ENCODE assay signal across 17 cellular contexts in the genomic region with DNA sequence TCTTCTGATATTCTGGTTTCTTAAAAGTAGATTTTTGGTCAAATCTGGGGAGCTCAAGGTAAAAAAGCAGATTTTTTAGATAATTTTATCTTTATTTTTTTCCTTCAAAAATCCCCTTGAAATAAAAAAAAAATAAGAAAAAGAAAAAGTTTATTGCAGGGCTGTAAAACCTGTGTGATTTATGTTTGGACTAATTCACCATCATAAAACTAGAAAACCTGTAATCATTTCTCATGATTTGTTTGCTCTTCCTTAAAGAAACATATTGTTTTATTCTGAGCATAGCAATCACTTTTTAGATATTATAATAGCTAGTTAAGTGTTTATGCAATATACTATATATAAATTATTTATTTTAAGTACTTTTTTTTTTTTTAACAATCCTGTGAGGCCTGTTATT.
A peak's percentile ranks its signal among the peaks of the same experiment; 100 is the strongest.
DNase-seq lines count a peak whose midpoint lies in the region; ATAC-seq, FAIRE-seq and TF ChIP-seq lines count a peak whose summit lies in the region.
"Had no signal": no experiment of that assay in that cellular context is flagged by ENCODE, and none has a peak within 500 bp of the region (broad histone marks: within the 10 kb centered on the region; RNA-seq: fewer than 3 reads in every experiment).

No MANE protein-coding gene starts in this region.

- no peaks in the 10 kb centered on the region for H3K4me1 Mint-ChIP-seq in immature natural killer cell
- H3K4me1 Mint-ChIP-seq: CD14-positive monocyte had no signal

- FAIRE-seq in G401.6 (lab: Jason Lieb, UNC) = peak; percentile 28
- peak; percentile 87 for FAIRE-seq in colon (lab: Jason Lieb, UNC)
- FAIRE-seq in kidney (lab: Jason Lieb, UNC) = peak; percentile 77
- peak; percentile 54 for FAIRE-seq in pancreas (lab: Jason Lieb, UNC)
- FAIRE-seq: H54 had no signal

- H3K4me3 ChIP-seq in kidney (ENCODE audit: low read length in 2 of 2) (no peak overlapping the region), pancreas (no peak overlapping the region)
- H3K4me3 ChIP-seq: BLaER1, GM23338 had no signal

- H3K9me3 Mint-ChIP-seq in immature natural killer cell = no peaks in the 10 kb centered on the region
- H3K9me3 Mint-ChIP-seq: CD4-positive, alpha-beta memory T cell; GM23338 had no signal

- H3K36me3 ChIP-seq in kidney (ENCODE audit: control insufficient read depth in 1 of 2, insufficient read depth in 2 of 2, low read length in 2 of 2) (peaks cover 3 to 7% of the 10 kb centered on the region in 2 donors), pancreas (no peaks in the 10 kb centered on the region)

- TF ChIP-seq CTCF in kidney (IDR thresholded peaks at IDR 0.05; ENCODE audit: borderline replicate concordance, extremely low read depth, insufficient read depth) = no peak
- no peak for TF ChIP-seq CTCF in pancreas (IDR thresholded peaks at IDR 0.05)

- H3K9ac ChIP-seq in kidney (ENCODE audit: low read length in 2 of 2) = no peak overlapping the region
- H3K9ac ChIP-seq: BLaER1 had no signal

- ATAC-seq in pancreas = no peak
- no peak for ATAC-seq in SK-N-SH treated with all-trans-retinoic acid at 6 μM for 48 hours
- ATAC-seq: GM23338 had no signal

- no peak overlapping the region for H3K27ac Mint-ChIP-seq in immature natural killer cell
- H3K27ac Mint-ChIP-seq: CD14-positive monocyte; CD4-positive, alpha-beta memory T cell; GM23338 had no signal

- DNase-seq in kidney (no peak), pancreas (no peak), immature natural killer cell (no peak), ureter (ENCODE audit: low spot score) (no peak)
- DNase-seq: 8988T; CD4-positive, alpha-beta memory T cell; DMS153; DMS79; GF-D8; HCEC 1CT had no signal

- no peak overlapping the region for H3K27ac ChIP-seq in kidney (ENCODE audit: low read depth in 2 of 2, low read length in 2 of 2)
- no peak overlapping the region for H3K27ac ChIP-seq in pancreas
- H3K27ac ChIP-seq: BLaER1 had no signal

- intact Hi-C loops in kidney (cut with DNase I) (no loop called here), pancreas (cut with DNase I) (no loop called here)

- H3K27me3 ChIP-seq in pancreas = no peaks in the 10 kb centered on the region
- H3K27me3 ChIP-seq: BLaER1 had no signal

- no peak overlapping the region for H3K4me3 Mint-ChIP-seq in immature natural killer cell
- H3K4me3 Mint-ChIP-seq: CD14-positive monocyte; CD4-positive, alpha-beta memory T cell; GM23338 had no signal

- peaks cover 0 to 2% (median under 1%) of the 10 kb centered on the region in 3 donors for H3K27me3 Mint-ChIP-seq in immature natural killer cell (ENCODE audit: low read depth in 3 of 3)
- H3K27me3 Mint-ChIP-seq: CD4-positive, alpha-beta memory T cell had no signal

- H3K9me3 ChIP-seq in kidney (ENCODE audit: control insufficient read depth in 1 of 2, low read length in 2 of 2) (no peaks in the 10 kb centered on the region), pancreas (no peaks in the 10 kb centered on the region)
- H3K9me3 ChIP-seq: BLaER1 had no signal

- H3K4me1 ChIP-seq in kidney (ENCODE audit: control insufficient read depth in 1 of 2, insufficient read depth in 1 of 2, low read depth in 1 of 2, low read length in 2 of 2) (no peaks in the 10 kb centered on the region), pancreas (no peaks in the 10 kb centered on the region)
- H3K4me1 ChIP-seq: BLaER1 had no signal

- peaks cover 15 to 20% (median 15%) of the 10 kb centered on the region in 3 donors for H3K36me3 Mint-ChIP-seq in immature natural killer cell
- H3K36me3 Mint-ChIP-seq: CD14-positive monocyte had no signal

TF ChIP-seq in SK-N-SH treated with all-trans-retinoic acid at 6 μM for 48 hours, 23 proteins besides CTCF, POLR2A, EP300 and RAD21:
- TF ChIP-seq BACH2 (CRISPR knock-in tag; IDR thresholded peaks at IDR 0.05; ENCODE audit: borderline replicate concordance) = no peak
- TF ChIP-seq, protein P1, sequence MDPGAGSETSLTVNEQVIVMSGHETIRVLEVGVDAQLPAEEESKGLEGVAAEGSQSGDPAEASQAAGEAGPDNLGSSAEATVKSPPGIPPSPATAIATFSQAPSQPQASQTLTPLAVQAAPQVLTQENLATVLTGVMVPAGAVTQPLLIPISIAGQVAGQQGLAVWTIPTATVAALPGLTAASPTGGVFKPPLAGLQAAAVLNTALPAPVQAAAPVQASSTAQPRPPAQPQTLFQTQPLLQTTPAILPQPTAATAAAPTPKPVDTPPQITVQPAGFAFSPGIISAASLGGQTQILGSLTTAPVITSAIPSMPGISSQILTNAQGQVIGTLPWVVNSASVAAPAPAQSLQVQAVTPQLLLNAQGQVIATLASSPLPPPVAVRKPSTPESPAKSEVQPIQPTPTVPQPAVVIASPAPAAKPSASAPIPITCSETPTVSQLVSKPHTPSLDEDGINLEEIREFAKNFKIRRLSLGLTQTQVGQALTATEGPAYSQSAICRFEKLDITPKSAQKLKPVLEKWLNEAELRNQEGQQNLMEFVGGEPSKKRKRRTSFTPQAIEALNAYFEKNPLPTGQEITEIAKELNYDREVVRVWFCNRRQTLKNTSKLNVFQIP (CRISPR knock-in tag; IDR thresholded peaks at IDR 0.05; ENCODE audit: borderline replicate concordance, low read depth) = no peak
